14 cellular contexts compared by ENCODE assay signal in the genomic region with DNA sequence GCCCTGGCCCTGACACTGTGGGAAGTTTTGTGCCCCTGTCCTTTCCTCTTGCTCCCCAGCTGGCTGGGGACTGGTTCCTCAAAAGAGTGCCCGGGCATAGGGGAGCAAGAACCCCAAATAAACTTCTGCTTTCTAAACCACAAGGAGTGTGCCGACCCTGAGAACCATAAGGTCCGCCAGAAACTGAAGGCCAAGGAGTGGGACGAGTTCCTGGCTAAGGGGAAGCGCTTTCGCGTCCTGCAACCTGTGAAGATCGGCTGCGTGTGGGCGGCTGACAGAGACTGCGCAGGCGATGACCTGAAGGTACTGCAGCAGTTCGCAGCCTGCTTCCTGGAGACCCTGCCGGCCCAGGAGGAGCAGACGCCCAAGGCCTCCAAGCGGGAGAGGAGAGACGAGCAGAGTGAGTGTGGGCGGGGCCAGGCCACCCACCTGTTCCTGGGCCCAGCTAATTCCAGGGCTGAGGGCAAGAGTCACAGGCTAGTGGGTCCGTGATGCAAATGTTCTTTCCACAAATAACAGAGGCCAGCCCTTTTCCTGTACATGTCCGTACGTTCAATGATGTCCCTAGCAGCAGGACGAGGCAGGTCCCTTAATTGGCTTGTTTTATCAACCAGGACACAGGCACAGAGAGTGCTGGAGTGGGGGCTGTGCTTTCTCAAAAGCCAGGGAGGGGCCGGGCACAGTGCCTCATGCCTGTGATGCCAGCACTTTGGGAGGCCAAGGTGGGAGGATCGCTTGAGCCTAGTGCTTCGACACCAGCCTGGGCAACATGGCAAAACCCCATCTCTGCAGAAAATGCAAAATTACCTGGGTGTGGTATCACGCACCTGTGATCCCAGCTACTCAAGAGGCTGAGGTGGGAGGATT. TPM values are rescaled to one million over a fixed set of nuclear protein-coding genes. Genes with fewer than 3 reads are reported as not detected.
DNase-seq lines count a peak whose midpoint lies in the region; ATAC-seq lines count a peak whose summit lies in the region.
"Had no signal": no experiment of that assay in that cellular context is flagged by ENCODE, and none has a peak within 500 bp of the region (broad histone marks: within the 10 kb centered on the region; RNA-seq: fewer than 3 reads in every experiment).

No MANE protein-coding gene starts in this region.

- H3K4me3 Mint-ChIP-seq in stimulated activated memory B cell treated with anti-CD40 and anti-IgM and Interleukin-4, amounts not matched to agents 10 μg/mL and 1 μg/mL and 100 μg/mL, for 72 hours: peak overlapping the region; percentile 65
- H3K4me3 Mint-ChIP-seq: activated CD8-positive, alpha-beta T cell treated with anti-CD3 and anti-CD28 coated beads, Interleukin-2, amount 10 ng/mL, durations not matched to agents 7 days and 5 days had no signal

- H3K27ac Mint-ChIP-seq in activated naive CD4-positive, alpha-beta T cell treated with anti-CD3 and anti-CD28 coated beads, Interleukin-2, amount 50 U/mL, for 72 hours: peak overlapping the region; percentile 39 to 60
- H3K27ac Mint-ChIP-seq in stimulated activated memory B cell treated with anti-CD40 and anti-IgM and Interleukin-4, amounts not matched to agents 10 μg/mL and 1 μg/mL and 100 μg/mL, for 72 hours: peak overlapping the region; percentile 84
- H3K27ac Mint-ChIP-seq: activated CD8-positive, alpha-beta T cell treated with anti-CD3 and anti-CD28 coated beads, Interleukin-2, amount 10 ng/mL, durations not matched to agents 7 days and 5 days had no signal

- ATAC-seq in activated naive CD4-positive, alpha-beta T cell treated with anti-CD3 and anti-CD28 coated beads, Interleukin-2, amount 50 U/mL, for 72 hours: no peak
- peak; percentile 84 for ATAC-seq in stimulated activated memory B cell treated with anti-CD40 and anti-IgM and Interleukin-4, amounts not matched to agents 10 μg/mL and 1 μg/mL and 100 μg/mL, for 72 hours
- ATAC-seq in HG03095 (IDR thresholded peaks at IDR 0.05; ENCODE audit: unreplicated experiment): no peak
- ATAC-seq in stimulated activated naive CD8-positive, alpha-beta T cell treated with anti-CD3 and anti-CD28 coated beads, Interleukin-15, Interleukin-2, amounts not matched to agents 100 U/mL and 50 U/mL, for 24 hours: no peak
- ATAC-seq: activated CD8-positive, alpha-beta T cell treated with anti-CD3 and anti-CD28 coated beads, Interleukin-2, amount 10 ng/mL, durations not matched to agents 7 days and 5 days had no signal

- peaks cover 37 to 46% of the 10 kb centered on the region in 2 donors for H3K36me3 Mint-ChIP-seq in activated naive CD4-positive, alpha-beta T cell treated with anti-CD3 and anti-CD28 coated beads, Interleukin-2, amount 50 U/mL, for 72 hours
- H3K36me3 Mint-ChIP-seq in stimulated activated memory B cell treated with anti-CD40 and anti-IgM and Interleukin-4, amounts not matched to agents 10 μg/mL and 1 μg/mL and 100 μg/mL, for 72 hours: peaks cover 36% of the 10 kb centered on the region

- peaks cover 41% of the 10 kb centered on the region for H3K4me1 Mint-ChIP-seq in stimulated activated memory B cell treated with anti-CD40 and anti-IgM and Interleukin-4, amounts not matched to agents 10 μg/mL and 1 μg/mL and 100 μg/mL, for 72 hours

- no peak for DNase-seq in activated naive CD4-positive, alpha-beta T cell treated with anti-CD3 and anti-CD28 coated beads, Interleukin-2, amount 50 U/mL, for 72 hours (ENCODE audit: low spot score in 2 of 2)
- DNase-seq in activated naive CD4-positive, alpha-beta T cell (lab: John Stamatoyannopoulos, UW): no peak
- DNase-seq in MV-4-11 (lab: John Stamatoyannopoulos, UW) (peak; percentile 98), germinal center (ENCODE audit: low spot score) (peak; percentile 75)
- no peak for DNase-seq in stimulated activated CD4-positive, alpha-beta T cell treated with anti-CD3 and anti-CD28 coated beads, Interleukin-4, amount 100 ng/mL, for 4 hours
- no peak for DNase-seq in stimulated activated naive CD8-positive, alpha-beta T cell treated with anti-CD3 and anti-CD28 coated beads, Interleukin-15, Interleukin-2, amounts not matched to agents 100 U/mL and 50 U/mL, for 24 hours
- DNase-seq: activated CD8-positive, alpha-beta T cell treated with anti-CD3 and anti-CD28 coated beads, Interleukin-2, amount 10 ng/mL, durations not matched to agents 7 days and 5 days; activated naive CD4-positive, alpha-beta T cell treated with anti-CD3 and anti-CD28 coated beads, Interleukin-2, amount 50 U/mL, for 16 hours; DMS79; NCI-H1930; NK-92 treated with Interleukin-12 subunit alpha and Interleukin-12 subunit beta, amount 100 ng/mL, for 24 hours; tibial artery had no signal

- no peaks in the 10 kb centered on the region for H3K9me3 Mint-ChIP-seq in activated naive CD4-positive, alpha-beta T cell treated with anti-CD3 and anti-CD28 coated beads, Interleukin-2, amount 50 U/mL, for 72 hours
- H3K9me3 Mint-ChIP-seq in stimulated activated memory B cell treated with anti-CD40 and anti-IgM and Interleukin-4, amounts not matched to agents 10 μg/mL and 1 μg/mL and 100 μg/mL, for 72 hours: no peaks in the 10 kb centered on the region

- no peaks in the 10 kb centered on the region for H3K27me3 Mint-ChIP-seq in stimulated activated memory B cell treated with anti-CD40 and anti-IgM and Interleukin-4, amounts not matched to agents 10 μg/mL and 1 μg/mL and 100 μg/mL, for 72 hours

RNA-seq across cellular contexts. Expression of gene UBXN6, which starts 25.6 kb away (rescaled TPM):
- total RNA-seq in activated naive CD4-positive, alpha-beta T cell treated with anti-CD3 and anti-CD28 coated beads, Interleukin-2, amount 50 U/mL, for 72 hours: 10 to 100 TPM; 31.1 to 42.4 TPM

RNA-seq across cellular contexts. Expression of gene CHAF1A, which starts 29.6 kb away (rescaled TPM):
- total RNA-seq in activated naive CD4-positive, alpha-beta T cell treated with anti-CD3 and anti-CD28 coated beads, Interleukin-2, amount 50 U/mL, for 72 hours: 10 to 100 TPM; 67.1 to 93.6 TPM

RNA-seq across cellular contexts. Expression of gene SH3GL1, which starts 31.7 kb away (rescaled TPM):
- 10 to 100 TPM; 40.9 to 53.4 TPM for total RNA-seq in activated naive CD4-positive, alpha-beta T cell treated with anti-CD3 and anti-CD28 coated beads, Interleukin-2, amount 50 U/mL, for 72 hours

RNA-seq across cellular contexts. Expression of gene HDGFL2, which starts 40.1 kb away (rescaled TPM):
- total RNA-seq in activated naive CD4-positive, alpha-beta T cell treated with anti-CD3 and anti-CD28 coated beads, Interleukin-2, amount 50 U/mL, for 72 hours: 10 to 100 TPM; 49.2 to 64.7 TPM

Comparison
In these comparisons a context has a peak if more than half of its experiments do, and no peak if none do; other contexts are left out.
1. DNase-seq: peak in MV-4-11 (single experiment) and germinal center (single experiment); none in activated naive CD4-positive, alpha-beta T cell treated with anti-CD3 and anti-CD28 coated beads, Interleukin-2, amount 50 U/mL, for 72 hours (0 of 2), activated naive CD4-positive, alpha-beta T cell (0 of 4), stimulated activated CD4-positive, alpha-beta T cell treated with anti-CD3 and anti-CD28 coated beads, Interleukin-4, amount 100 ng/mL, for 4 hours (0 of 2) and stimulated activated naive CD8-positive, alpha-beta T cell treated with anti-CD3 and anti-CD28 coated beads, Interleukin-15, Interleukin-2, amounts not matched to agents 100 U/mL and 50 U/mL, for 24 hours (single experiment).